In genomic region chr17:64025732-64026294, GRCh38 we compare ENCODE assay signal across 8 cellular contexts. TPM values are rescaled to one million over a fixed set of nuclear protein-coding genes. Genes with fewer than 3 reads are reported as not detected.
DNase-seq lines count a peak whose midpoint lies in the region; ATAC-seq, FAIRE-seq and TF ChIP-seq lines count a peak whose summit lies in the region.

No MANE protein-coding gene starts in this region.

- DNase-seq in D721Med (ENCODE audit: insufficient read length, low spot score) = no peak
- DNase-seq in H54 (ENCODE audit: insufficient read length, low spot score) = peak; percentile 79
- peak; percentile 51 for DNase-seq in NCI-H1092 (lab: John Stamatoyannopoulos, UW)
- peak; percentile 58 for DNase-seq in SKM-1 (lab: John Stamatoyannopoulos, UW; ENCODE audit: unreplicated experiment)
- peak; percentile 95 for DNase-seq in activated naive CD4-positive, alpha-beta T cell treated with anti-CD3 and anti-CD28 coated beads for 36 hours
- peak; percentile 77 to 92 (median 82) for DNase-seq in heart left ventricle
- DNase-seq in renal cortical epithelial cell (ENCODE audit: low read depth) = peak; percentile 35
- peak in 1 of 2 donors; percentile 84 for DNase-seq in vagina (ENCODE audit: extremely low spot score in 2 of 2)

- no peak for TF ChIP-seq POLR2A in H54 (IDR thresholded peaks at IDR 0.05; ENCODE audit: low read depth, low read length)
- no peak for TF ChIP-seq POLR2A in heart left ventricle (IDR thresholded peaks at IDR 0.05)
- TF ChIP-seq POLR2A in vagina (IDR thresholded peaks at IDR 0.05) = no peak

- no peaks in the 10 kb centered on the region for H3K36me3 ChIP-seq in heart left ventricle
- H3K36me3 ChIP-seq in vagina = no peaks in the 10 kb centered on the region

- H3K4me1 Mint-ChIP-seq in activated naive CD4-positive, alpha-beta T cell treated with anti-CD3 and anti-CD28 coated beads for 36 hours (ENCODE audit: low read depth) = peaks cover 61% of the 10 kb centered on the region

- H3K4me1 ChIP-seq in heart left ventricle = peaks cover 0 to 33% (median 7%) of the 10 kb centered on the region in 12 donors
- peaks cover 10% of the 10 kb centered on the region for H3K4me1 ChIP-seq in vagina

- FAIRE-seq in D721Med (lab: Jason Lieb, UNC) (no peak), H54 (lab: Jason Lieb, UNC) (no peak)

- intact Hi-C loops in activated naive CD4-positive, alpha-beta T cell treated with anti-CD3 and anti-CD28 coated beads for 36 hours (cut with micrococcal nuclease) = loop anchor here (1.0 to 10.0 kb wide), 6 partner anchors 80 to 369 kb away; partner anchors contain the start of genes CD79B, ERN1 and PECAM1
- intact Hi-C loops in heart left ventricle (cut with DNase I) = loop anchor here (2.0 to 10.0 kb wide), 7 partner anchors 104 to 257 kb away; partner anchors contain the start of genes GH1 (in 6 of the 10) and CSHL1 (in 3 of the 10)
- intact Hi-C loops in vagina (cut with DNase I) = loop anchor here (5.0 to 10.0 kb wide), 2 partner anchors 106 to 111 kb away; partner anchors contain the start of genes CSHL1, ERN1 and GH1

- TF ChIP-seq CTCF in D721Med (IDR thresholded peaks at IDR 0.05; ENCODE audit: insufficient read depth, missing control alignments) (peak; percentile 99), heart left ventricle (IDR thresholded peaks at IDR 0.05) (peak; percentile 90 to 99 (median 94)), vagina (IDR thresholded peaks at IDR 0.05) (peak; percentile 83 to 97 (median 90))

- no peaks in the 10 kb centered on the region for H3K9me3 ChIP-seq in heart left ventricle
- H3K9me3 ChIP-seq in vagina = no peaks in the 10 kb centered on the region

- no peaks in the 10 kb centered on the region for H3K36me3 Mint-ChIP-seq in activated naive CD4-positive, alpha-beta T cell treated with anti-CD3 and anti-CD28 coated beads for 36 hours (ENCODE audit: low read depth)

- 2 to 3% (median 3%) methylated on average over 21 of the region's 21 CpGs for whole genome bisulfite sequencing in heart left ventricle, 4 donors

- H3K27me3 ChIP-seq in heart left ventricle = no peaks in the 10 kb centered on the region
- no peaks in the 10 kb centered on the region for H3K27me3 ChIP-seq in vagina

- H3K9me3 Mint-ChIP-seq in activated naive CD4-positive, alpha-beta T cell treated with anti-CD3 and anti-CD28 coated beads for 36 hours = no peaks in the 10 kb centered on the region

- ATAC-seq in heart left ventricle = peak; percentile 56 to 87 (median 82)

- H3K27ac Mint-ChIP-seq in activated naive CD4-positive, alpha-beta T cell treated with anti-CD3 and anti-CD28 coated beads for 36 hours = peak overlapping the region; percentile 75

- peak overlapping the region in 7 of 12 donors; percentile 0 to 37 (median 16) for H3K4me3 ChIP-seq in heart left ventricle
- H3K4me3 ChIP-seq in vagina = peak overlapping the region in 1 of 2 donors; percentile 0

- CTCF ChIA-PET in activated naive CD4-positive, alpha-beta T cell treated with anti-CD3 and anti-CD28 coated beads for 36 hours (lab: Charles Lee) = interaction anchor here (0.6 to 8.6 kb wide), 39 partner anchors 9 to 1065 kb away, joined by 3 to 372 read pairs (median 5); partner anchors contain the start of genes CD79B, CSHL1, ERN1 and GH1

- H3K4me3 Mint-ChIP-seq in activated naive CD4-positive, alpha-beta T cell treated with anti-CD3 and anti-CD28 coated beads for 36 hours = peak overlapping the region; percentile 75

- H3K27me3 Mint-ChIP-seq in activated naive CD4-positive, alpha-beta T cell treated with anti-CD3 and anti-CD28 coated beads for 36 hours (ENCODE audit: low read depth) = no peaks in the 10 kb centered on the region

- H3K27ac ChIP-seq in heart left ventricle (peak overlapping the region in 8 of 12 donors; percentile 3 to 77 (median 54)), vagina (no peak overlapping the region)

RNA-seq across cellular contexts. Expression of gene ICAM2, which starts 5.4 kb away (rescaled TPM):
- 10 to 100 TPM; 41.6 to 41.9 TPM for total RNA-seq in activated naive CD4-positive, alpha-beta T cell treated with anti-CD3 and anti-CD28 coated beads for 36 hours
- total RNA-seq in heart left ventricle (100 to 1,000 TPM in 2 of 9 donors, 10 to 100 TPM in 7; 24.4 to 262 (median 33.0) TPM), renal cortical epithelial cell (6.4 and 11.6 TPM in 2 replicates), vagina (55.7 TPM)
- polyA plus RNA-seq in heart left ventricle = 10 to 100 TPM; 61.0 to 64.1 TPM

RNA-seq across cellular contexts. Expression of gene PRR29, which starts 27.7 kb away (rescaled TPM):
- total RNA-seq in activated naive CD4-positive, alpha-beta T cell treated with anti-CD3 and anti-CD28 coated beads for 36 hours = under 1 TPM; 0.21 to 0.44 TPM
- total RNA-seq in heart left ventricle = 1 to 10 TPM in 1 of 9 donors, under 1 TPM in 5, not detected in 3; 0.15 to 1.8 (median 0.34) TPM
- under 1 TPM; 0.15 to 0.19 TPM for polyA plus RNA-seq in heart left ventricle
- total RNA-seq in renal cortical epithelial cell = 0.17 and 1.6 TPM in 2 replicates
- not detected for total RNA-seq in vagina

RNA-seq across cellular contexts. Expression of gene SCN4A, which starts 53.1 kb away (rescaled TPM):
- total RNA-seq in activated naive CD4-positive, alpha-beta T cell treated with anti-CD3 and anti-CD28 coated beads for 36 hours = under 1 TPM; 0.10 to 0.47 TPM
- total RNA-seq in heart left ventricle (1 to 10 TPM in 4 of 9 donors, under 1 TPM in 5; 0.37 to 2.1 (median 0.67) TPM), renal cortical epithelial cell (not detected in 2 replicates), vagina (0.98 TPM)
- 1 to 10 TPM in 1 of 2 donors, under 1 TPM in 1; 0.33 to 1.8 TPM for polyA plus RNA-seq in heart left ventricle
